ENCODE assay signal across 24 cellular contexts in the genomic region with DNA sequence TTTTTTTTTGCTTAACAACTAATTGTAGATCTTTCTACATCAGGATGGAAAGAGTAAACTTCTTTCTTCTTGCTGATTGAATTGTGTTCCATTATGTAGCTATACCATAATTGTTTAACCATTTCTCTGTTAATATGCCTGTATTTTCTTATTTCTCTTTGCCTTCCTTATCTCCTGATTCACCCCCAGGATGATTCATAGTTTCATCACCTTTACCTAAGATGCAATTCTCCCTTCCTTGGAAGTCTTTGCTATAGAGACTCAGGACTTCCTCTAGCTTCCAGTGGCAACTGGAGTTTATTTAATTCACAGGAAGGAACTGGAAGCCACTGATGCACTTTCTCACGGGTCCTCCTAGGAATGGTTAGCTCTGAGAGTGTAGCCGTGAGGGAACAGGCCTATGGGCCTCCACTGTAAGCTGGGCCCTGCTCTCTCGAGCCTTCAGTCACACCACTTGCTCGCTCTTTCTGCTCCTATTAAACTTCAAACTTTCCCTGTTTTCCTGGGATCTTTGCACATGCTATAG.
DNase-seq lines count a peak whose midpoint lies in the region; ATAC-seq and TF ChIP-seq lines count a peak whose summit lies in the region.
"Had no signal": no experiment of that assay in that cellular context is flagged by ENCODE, and none has a peak within 500 bp of the region (broad histone marks: within the 10 kb centered on the region; RNA-seq: fewer than 3 reads in every experiment).

No MANE protein-coding gene starts in this region.

- H3K4me3 Mint-ChIP-seq in T-helper 17 cell, result no peak overlapping the region
- H3K4me3 Mint-ChIP-seq: activated naive CD8-positive, alpha-beta T cell treated with anti-CD3 and anti-CD28 coated beads, Interleukin-2, amount 50 U/mL, for 24 hours; HFFc6; IgD-negative memory B cell; T-helper 2 cell treated with Interferon-gamma antibody and Interleukin-4, amounts not matched to agents 5 μg/mL and 100 μg/mL, for 36 hours had no signal

- 80 to 82% methylated on average over 4 of the region's 4 CpGs for WGBS in tibial nerve, 2 donors

- H3K27me3 ChIP-seq in tibial nerve, result no peaks in the 10 kb centered on the region
- H3K27me3 ChIP-seq: heart right ventricle, sigmoid colon, suprapubic skin had no signal

- DNase-seq in LoVo (ENCODE audit: low spot score) (peak; percentile 50), T-helper 17 cell (no peak), epithelial cell of prostate (ENCODE audit: low read depth, low spot score) (no peak), tibial nerve (ENCODE audit: low spot score in 2 of 2) (no peak), germinal center (ENCODE audit: low spot score) (no peak)
- DNase-seq: activated CD4-positive, alpha-beta T cell treated with anti-CD3 and anti-CD28 coated beads for 4 hours; activated gamma-delta T cell treated with Interleukin-2 at 50 U/mL for 16 hours; activated naive CD8-positive, alpha-beta T cell treated with anti-CD3 and anti-CD28 coated beads, Interleukin-2, amount 50 U/mL, for 24 hours; activated T-cell treated with anti-CD3 and anti-CD28 coated beads, Interleukin-2, amount 50 U/mL, for 1 hour; cerebellar nuclear complex; heart right ventricle; HFFc6; NCI-H2081; NCI-H2227 treated with DMSO at 0.1 percent for 48 hours; NCI-H748 treated with DMSO at 0.1 percent for 48 hours; sigmoid colon; stimulated activated naive CD4-positive, alpha-beta T cell had no signal

- H3K4me1 ChIP-seq in tibial nerve, result peaks cover 0 to 25% (median 4%) of the 10 kb centered on the region in 4 donors

- H3K27ac ChIP-seq in epithelial cell of prostate, result peak overlapping the region; percentile 59
- H3K27ac ChIP-seq in tibial nerve, result peak overlapping the region in 3 of 4 donors; percentile 22 to 74 (median 32)
- H3K27ac ChIP-seq: neutrophil, sigmoid colon, suprapubic skin had no signal

- H3K27ac Mint-ChIP-seq in T-helper 17 cell, result peak overlapping the region; percentile 34
- H3K27ac Mint-ChIP-seq: activated naive CD8-positive, alpha-beta T cell treated with anti-CD3 and anti-CD28 coated beads, Interleukin-2, amount 50 U/mL, for 24 hours; HFFc6; IgD-negative memory B cell; progenitor cell of endocrine pancreas; T-helper 2 cell treated with Interferon-gamma antibody and Interleukin-4, amounts not matched to agents 5 μg/mL and 100 μg/mL, for 36 hours had no signal

- ATAC-seq in T-helper 17 cell (no peak), HG02610 (IDR thresholded peaks at IDR 0.05; ENCODE audit: unreplicated experiment) (no peak), GM18861 (IDR thresholded peaks at IDR 0.05; ENCODE audit: unreplicated experiment) (no peak)
- ATAC-seq: activated naive CD8-positive, alpha-beta T cell treated with anti-CD3 and anti-CD28 coated beads, Interleukin-2, amount 50 U/mL, for 24 hours; heart right ventricle had no signal

- H3K27me3 Mint-ChIP-seq in T-helper 17 cell, result peaks cover 79% of the 10 kb centered on the region
- H3K27me3 Mint-ChIP-seq: progenitor cell of endocrine pancreas had no signal

- H3K36me3 ChIP-seq in tibial nerve, result no peaks in the 10 kb centered on the region
- H3K36me3 ChIP-seq: neutrophil, sigmoid colon, suprapubic skin had no signal

- no peaks in the 10 kb centered on the region for H3K36me3 Mint-ChIP-seq in T-helper 17 cell (ENCODE audit: low read depth)
- H3K36me3 Mint-ChIP-seq: IgD-negative memory B cell had no signal

- TF ChIP-seq EP300 in tibial nerve (IDR thresholded peaks at IDR 0.05), result no peak

- H3K9me3 ChIP-seq in T-helper 17 cell (ENCODE audit: control insufficient read depth, low read length, poor library complexity, severe bottlenecking), result no peaks in the 10 kb centered on the region
- H3K9me3 ChIP-seq in tibial nerve, result no peaks in the 10 kb centered on the region
- H3K9me3 ChIP-seq: heart right ventricle, neutrophil, sigmoid colon, suprapubic skin had no signal

- H3K4me3 ChIP-seq in tibial nerve, result no peak overlapping the region
- H3K4me3 ChIP-seq: heart right ventricle, sigmoid colon, suprapubic skin had no signal

- no peaks in the 10 kb centered on the region for H3K4me1 Mint-ChIP-seq in T-helper 17 cell
- H3K4me1 Mint-ChIP-seq: IgD-negative memory B cell had no signal

- TF ChIP-seq POLR2A in tibial nerve (IDR thresholded peaks at IDR 0.05), result no peak

- no peak for TF ChIP-seq CTCF in tibial nerve (IDR thresholded peaks at IDR 0.05)
